In the genomic region with DNA sequence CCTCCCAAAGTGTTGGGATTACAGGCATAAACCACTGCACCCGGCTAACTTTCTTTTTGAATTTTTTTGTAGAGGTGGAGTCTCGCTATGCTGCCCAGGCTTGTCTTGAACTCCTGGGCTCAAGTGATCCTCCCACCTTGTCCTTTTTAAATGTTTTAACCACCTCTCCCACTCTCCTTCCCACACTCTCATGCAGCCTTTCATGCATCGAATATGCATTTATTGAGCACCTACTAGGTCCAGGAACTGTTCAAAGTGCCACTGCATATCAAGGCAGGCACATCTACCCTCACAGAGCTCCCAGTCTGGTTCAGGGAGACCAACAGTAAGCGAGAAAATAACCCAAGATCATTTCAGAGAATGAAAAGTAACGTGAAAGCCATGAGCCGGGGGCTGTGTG, we compare ENCODE assay signal across 9 cellular contexts. TPM values are rescaled to one million over a fixed set of nuclear protein-coding genes. Genes with fewer than 3 reads are reported as not detected.
DNase-seq lines count a peak whose midpoint lies in the region; ATAC-seq and TF ChIP-seq lines count a peak whose summit lies in the region.
"Had no signal": no experiment of that assay in that cellular context is flagged by ENCODE, and none has a peak within 500 bp of the region (broad histone marks: within the 10 kb centered on the region; RNA-seq: fewer than 3 reads in every experiment).

No MANE protein-coding gene starts in this region.

- CTCF ChIA-PET in T-cell (lab: Charles Lee), result no interaction called here

- H4K20me1 ChIP-seq in fibroblast of lung (ENCODE audit: control insufficient read depth, extremely low read depth, insufficient read depth, low read length), result no peaks in the 10 kb centered on the region

- H3K9me3 ChIP-seq in fibroblast of lung (ENCODE audit: control insufficient read depth, insufficient read depth, low read depth, low read length) (no peaks in the 10 kb centered on the region), gastrocnemius medialis (no peaks in the 10 kb centered on the region)

- no peaks in the 10 kb centered on the region for H3K9me3 Mint-ChIP-seq in T-cell

- peaks cover 2% of the 10 kb centered on the region for H3K4me1 ChIP-seq in fibroblast of lung (ENCODE audit: control insufficient read depth, extremely low read depth, insufficient read depth, low read length)
- peaks cover 12 to 20% of the 10 kb centered on the region in 2 donors for H3K4me1 ChIP-seq in gastrocnemius medialis

- H3K4me2 ChIP-seq in fibroblast of lung (ENCODE audit: extremely low read depth, insufficient read depth, low read length), result peak overlapping the region; percentile 91

- H3K27me3 ChIP-seq in fibroblast of lung (ENCODE audit: control insufficient read depth, insufficient read depth, low read length), result no peaks in the 10 kb centered on the region
- no peaks in the 10 kb centered on the region for H3K27me3 ChIP-seq in gastrocnemius medialis

- H3K4me3 ChIP-seq in GM08714 (ENCODE audit: low read length), result peak overlapping the region; percentile 72
- peak overlapping the region; percentile 92 to 94 (median 92) for H3K4me3 ChIP-seq in fibroblast of lung (replicated peaks in 1 of 4; ENCODE audit: control extremely low read depth in 1 of 4, insufficient read depth in 1 of 4, low read depth in 3 of 4, low read length in 4 of 4)
- peak overlapping the region in 3 of 4 donors; percentile 83 to 92 (median 92) for H3K4me3 ChIP-seq in gastrocnemius medialis

- H3K27me3 Mint-ChIP-seq in T-cell, result no peaks in the 10 kb centered on the region

- peaks cover 25% of the 10 kb centered on the region for H3K79me2 ChIP-seq in fibroblast of lung (ENCODE audit: control insufficient read depth, insufficient read depth, low read length)

- no peak for ATAC-seq in T-cell (replicated peaks in 1 of 4)
- no peak for ATAC-seq in gastrocnemius medialis
- ATAC-seq in HG02970 (IDR thresholded peaks at IDR 0.05; ENCODE audit: low FRiP score, unreplicated experiment), result no peak
- ATAC-seq in GM21723 (IDR thresholded peaks at IDR 0.05; ENCODE audit: unreplicated experiment), result no peak

- no peak for TF ChIP-seq POLR2A in gastrocnemius medialis (IDR thresholded peaks at IDR 0.05)

- H3K36me3 ChIP-seq in fibroblast of lung (ENCODE audit: control insufficient read depth, insufficient read depth, low read length) (peaks cover 1% of the 10 kb centered on the region), gastrocnemius medialis (no peaks in the 10 kb centered on the region)

- in situ Hi-C loops in gastrocnemius medialis (cut with MboI; ENCODE audit: low sequenced_read_pairs in 4 of 4), result no loop called here

- H3K27ac Mint-ChIP-seq in T-cell, result peak overlapping the region; percentile 95 to 96

- H2AFZ ChIP-seq in fibroblast of lung (ENCODE audit: low read length), result no peak overlapping the region

- intact Hi-C loops in gastrocnemius medialis (cut with DNase I; ENCODE audit: low total_unique reads), result no loop called here

- H3K4me1 Mint-ChIP-seq in T-cell, result peaks cover 24 to 29% (median 27%) of the 10 kb centered on the region in 3 donors

- DNase-seq in T-cell (no peak), fibroblast of lung (ENCODE audit: low read depth in 2 of 2) (no peak), gastrocnemius medialis (no peak), NCI-H774 (lab: John Stamatoyannopoulos, UW) (no peak), T1000 (lab: John Stamatoyannopoulos, UW) (no peak)
- DNase-seq: stimulated activated naive CD4-positive, alpha-beta T cell treated with Interleukin-2 at 50 U/mL for 16 hours had no signal

- H3K36me3 Mint-ChIP-seq in T-cell, result no peaks in the 10 kb centered on the region

- POLR2A ChIA-PET in T-cell (lab: Charles Lee), result no interaction called here

- no peak for TF ChIP-seq CTCF in fibroblast of lung (conservative IDR thresholded peaks at IDR 0.05 in 1 of 2, IDR thresholded peaks at IDR 0.05 in 1 of 2; ENCODE audit: low read depth in 1 of 2, low read length in 2 of 2)
- no peak for TF ChIP-seq CTCF in gastrocnemius medialis (IDR thresholded peaks at IDR 0.05 in 4 of 5, conservative IDR thresholded peaks at IDR 0.05 in 1 of 5)

- H3K9ac ChIP-seq in fibroblast of lung (ENCODE audit: insufficient read depth, low read length), result no peak overlapping the region

- peak overlapping the region; percentile 87 to 95 (median 93) for H3K4me3 Mint-ChIP-seq in T-cell

- H3K27ac ChIP-seq in fibroblast of lung (ENCODE audit: insufficient read depth, low read length) (no peak overlapping the region), gastrocnemius medialis (peak overlapping the region; percentile 89 to 95 (median 92))

RNA-seq across cellular contexts. Expression of a gene that starts 1.2 kb away (rescaled TPM):
- total RNA-seq in T-cell (10 to 100 TPM; 12.8 to 20.3 (median 16.8) TPM), fibroblast of lung (2.1 and 4.1 TPM in 2 replicates), gastrocnemius medialis (10 to 100 TPM in 2 of 4 donors, 1 to 10 TPM in 2; 5.9 to 14.0 (median 9.0) TPM)
- polyA plus RNA-seq in fibroblast of lung, result 0.65 and 0.77 TPM in 2 replicates
- polyA plus RNA-seq in fibroblast of lung (2012), result 10.8 and 12.8 TPM in 2 replicates
- polyA minus RNA-seq in fibroblast of lung (ENCODE audit: low replicate concordance), result 4.5 and 6.8 TPM in 2 replicates

RNA-seq across cellular contexts. Expression of a gene that starts 37.1 kb away (rescaled TPM):
- total RNA-seq in T-cell (10 to 100 TPM; 15.3 to 24.1 (median 21.8) TPM), fibroblast of lung (157 and 191 TPM in 2 replicates), gastrocnemius medialis (100 to 1,000 TPM in 2 of 4 donors, 10 to 100 TPM in 2; 53.9 to 193 (median 92.5) TPM)
- 133 and 151 TPM in 2 replicates for polyA plus RNA-seq in fibroblast of lung
- polyA plus RNA-seq in fibroblast of lung (2012), result 212 and 248 TPM in 2 replicates
- 81.0 and 94.5 TPM in 2 replicates for polyA minus RNA-seq in fibroblast of lung (ENCODE audit: low replicate concordance)

RNA-seq across cellular contexts. Expression of a gene that starts 38.8 kb away (rescaled TPM):
- total RNA-seq in T-cell (10 to 100 TPM in 4 of 5 donors, 1 to 10 TPM in 1; 9.7 to 17.7 (median 16.1) TPM), fibroblast of lung (9.5 and 10.1 TPM in 2 replicates), gastrocnemius medialis (100 to 1,000 TPM; 246 to 360 (median 300) TPM)
- 3.2 and 4.1 TPM in 2 replicates for polyA plus RNA-seq in fibroblast of lung
- polyA plus RNA-seq in fibroblast of lung (2012), result 0.71 and 0.72 TPM in 2 replicates
- polyA minus RNA-seq in fibroblast of lung (ENCODE audit: low replicate concordance), result 6.5 and 7.0 TPM in 2 replicates

Comparison
In these comparisons a context has a peak if more than half of its experiments do, and no peak if none do; other contexts are left out.
1. RNA of a gene that starts 38.8 kb away (total RNA-seq): 246 to 360 TPM in gastrocnemius medialis; 9.7 to 17.7 TPM in T-cell and 9.5 to 10.1 TPM in fibroblast of lung; every median in the first group is over 10 times any median in the second.
2. Peak in every context shown above with its lines, with median percentiles within 50 percentile points of each other: H3K4me3 ChIP-seq.